Comparison of ENCODE assay signal across 7 cellular contexts in genomic region chr19:58558623-58559274, GRCh38. TPM values are rescaled to one million over a fixed set of nuclear protein-coding genes. Genes with fewer than 3 reads are reported as not detected.
DNase-seq lines count a peak whose midpoint lies in the region; ATAC-seq and FAIRE-seq lines count a peak whose summit lies in the region.

No MANE protein-coding gene starts in this region.

- peak; percentile 90 for FAIRE-seq in TTC549 (lab: Jason Lieb, UNC)

- ATAC-seq in GM18909 (IDR thresholded peaks at IDR 0.05; ENCODE audit: poor library complexity, unreplicated experiment), result peak; percentile 60
- peak; percentile 52 for ATAC-seq in HG03135 (IDR thresholded peaks at IDR 0.05; ENCODE audit: unreplicated experiment)

- DNase-seq in cerebellum (ENCODE audit: low spot score) (peak; percentile 97), left kidney (ENCODE audit: low read depth, low spot score) (peak; percentile 100), SHP77 treated with DMSO at 0.1 percent for 48 hours (lab: John Stamatoyannopoulos, UW) (no peak)
- peak; percentile 99 to 100 for DNase-seq in stimulated activated CD4-positive, alpha-beta T cell treated with anti-CD3 and anti-CD28 coated beads, Interleukin-2, amount 100 ng/mL, for 48 hours

RNA-seq across cellular contexts. Expression of gene UBE2M, which starts 0.3 kb away (rescaled TPM):
- 36.0 TPM for total RNA-seq in cerebellum

RNA-seq across cellular contexts. Expression of gene CHMP2A, which starts 3.8 kb away (rescaled TPM):
- 31.8 TPM for total RNA-seq in cerebellum

RNA-seq across cellular contexts. Expression of gene MZF1, which starts 14.4 kb away (rescaled TPM):
- 20.5 TPM for total RNA-seq in cerebellum

RNA-seq across cellular contexts. Expression of gene TRIM28, which starts 14.9 kb away (rescaled TPM):
- 207 TPM for total RNA-seq in cerebellum

RNA-seq across cellular contexts. Expression of gene ZBTB45, which starts 39.1 kb away (rescaled TPM):
- total RNA-seq in cerebellum, result 7.5 TPM
